8 cellular contexts compared by ENCODE assay signal in genomic region chr17:42679492-42680330, GRCh38. TPM values are rescaled to one million over a fixed set of nuclear protein-coding genes. Genes with fewer than 3 reads are reported as not detected.
DNase-seq lines count a peak whose midpoint lies in the region; ATAC-seq and TF ChIP-seq lines count a peak whose summit lies in the region.

No MANE protein-coding gene starts in this region.

- peak overlapping the region; percentile 87 for H3K4me2 ChIP-seq in OCI-LY1 (ENCODE audit: low read length)

- H3K27me3 Mint-ChIP-seq in natural killer cell (ENCODE audit: low read depth in 2 of 2): peaks cover 27 to 42% of the 10 kb centered on the region in 2 donors

- DNase-seq in DMS153 treated with DMSO at 0.1 percent for 48 hours (lab: John Stamatoyannopoulos, UW; ENCODE audit: unreplicated experiment) (peak; percentile 76), HL-60 (ENCODE audit: low read depth in 1 of 2, low spot score in 1 of 2) (peak in 1 of 2 experiments; percentile 77), fibroblast of pulmonary artery (ENCODE audit: low read depth) (peak; percentile 82), natural killer cell (peak; percentile 74), suprapubic skin (ENCODE audit: low spot score in 2 of 2) (no peak)
- peak; percentile 69 for DNase-seq in activated effector memory CD4-positive, alpha-beta T cell treated with Interleukin-2 at 50 U/mL for 16 hours

- H3K4me1 ChIP-seq in OCI-LY1 (ENCODE audit: insufficient read depth, low read length, severe bottlenecking) (peaks cover 56% of the 10 kb centered on the region), suprapubic skin (peaks cover 76% of the 10 kb centered on the region)

- ATAC-seq in natural killer cell (peak; percentile 46 to 69 (median 58)), HG02852 (IDR thresholded peaks at IDR 0.05; ENCODE audit: unreplicated experiment) (no peak)

- H3K9ac ChIP-seq in OCI-LY1 (ENCODE audit: low read length): peak overlapping the region; percentile 57; the same call in 1 of the 2 replicates

- no peaks in the 10 kb centered on the region for H4K20me1 ChIP-seq in OCI-LY1 (ENCODE audit: insufficient read depth, low read length)

- no peaks in the 10 kb centered on the region for H3K36me3 ChIP-seq in OCI-LY1 (ENCODE audit: insufficient read depth, low read length)
- no peaks in the 10 kb centered on the region for H3K36me3 ChIP-seq in suprapubic skin

- TF ChIP-seq CTCF in HL-60 (IDR thresholded peaks at IDR 0.05; ENCODE audit: insufficient read depth, low read length) (peak; percentile 65), OCI-LY1 (IDR thresholded peaks at IDR 0.05; ENCODE audit: low read length) (peak; percentile 83), fibroblast of pulmonary artery (IDR thresholded peaks at IDR 0.05; ENCODE audit: low read length, missing control alignments) (peak; percentile 37), natural killer cell (IDR thresholded peaks at IDR 0.05) (peak; percentile 86), suprapubic skin (IDR thresholded peaks at IDR 0.05) (peak; percentile 87 to 94)

- no peak for TF ChIP-seq EP300 in suprapubic skin (IDR thresholded peaks at IDR 0.05)

- peak overlapping the region; percentile 28 for H3K4me3 ChIP-seq in HL-60 (replicated peaks; ENCODE audit: insufficient read depth, low read length)
- peak overlapping the region; percentile 64 for H3K4me3 ChIP-seq in OCI-LY1 (ENCODE audit: low read depth, low read length, poor library complexity, severe bottlenecking)
- H3K4me3 ChIP-seq in fibroblast of pulmonary artery (replicated peaks; ENCODE audit: low read depth, low read length): peak overlapping the region; percentile 24
- H3K4me3 ChIP-seq in suprapubic skin: peak overlapping the region; percentile 84

- WGBS in suprapubic skin: 9% methylated on average over 15 of the region's 78 CpGs

- H3K9me2 ChIP-seq in OCI-LY1 (ENCODE audit: low read depth, low read length): no peaks in the 10 kb centered on the region

- TF ChIP-seq POLR2A in suprapubic skin (IDR thresholded peaks at IDR 0.05): no peak

- no peaks in the 10 kb centered on the region for H3K36me3 Mint-ChIP-seq in natural killer cell

- no peak overlapping the region for H2AFZ ChIP-seq in OCI-LY1 (ENCODE audit: low read length)

- H3K27me3 ChIP-seq in HL-60 (ENCODE audit: insufficient read depth, poor library complexity, severe bottlenecking): peaks cover 36% of the 10 kb centered on the region
- H3K27me3 ChIP-seq in OCI-LY1 (ENCODE audit: insufficient read depth, low read length): 0 out of 2 replicates have a peak, but pooled peaks cover 7% of the 10 kb centered on the region
- H3K27me3 ChIP-seq in suprapubic skin: peaks cover 3% of the 10 kb centered on the region

- intact Hi-C loops in natural killer cell (cut with micrococcal nuclease): loop anchor here (1.0 to 2.0 kb wide), 2 partner anchors 71 to 101 kb away; partner anchors contain the start of genes RETREG3 and TUBG1

- H3K27ac Mint-ChIP-seq in natural killer cell: peak overlapping the region; percentile 41 to 81

- H3F3A ChIP-seq in OCI-LY1 (ENCODE audit: insufficient read depth, low read length): no peaks in the 10 kb centered on the region

- no peaks in the 10 kb centered on the region for H3K9me3 Mint-ChIP-seq in natural killer cell

- peaks cover 25 to 58% of the 10 kb centered on the region in 2 donors for H3K4me1 Mint-ChIP-seq in natural killer cell

- H3K27ac ChIP-seq in HL-60 (replicated peaks) (peak overlapping the region; percentile 30; the same call in 1 of the 2 replicates), OCI-LY1 (ENCODE audit: low read depth, low read length, poor library complexity, severe bottlenecking) (no peak overlapping the region), suprapubic skin (peak overlapping the region; percentile 96)

- H3K9me3 ChIP-seq in OCI-LY1 (ENCODE audit: low read length): no peaks in the 10 kb centered on the region
- no peaks in the 10 kb centered on the region for H3K9me3 ChIP-seq in suprapubic skin

- peak overlapping the region; percentile 75 for H3K4me3 Mint-ChIP-seq in natural killer cell

- no peaks in the 10 kb centered on the region for H3K79me2 ChIP-seq in OCI-LY1 (ENCODE audit: insufficient read depth, low read length)

RNA-seq across cellular contexts. Expression of gene CCR10, which starts 1.9 kb away (rescaled TPM):
- total RNA-seq in natural killer cell (1 to 10 TPM; 1.2 to 2.6 (median 1.2) TPM), suprapubic skin (1 to 10 TPM in 2 of 4 donors, under 1 TPM in 2; 0.29 to 1.2 (median 0.85) TPM)

RNA-seq across cellular contexts. Expression of gene CNTNAP1, which starts 2.6 kb away (rescaled TPM):
- under 1 TPM; 0.33 to 0.85 (median 0.39) TPM for total RNA-seq in natural killer cell
- total RNA-seq in suprapubic skin: 1 to 10 TPM in 3 of 4 donors, under 1 TPM in 1; 0.79 to 3.3 (median 1.2) TPM

RNA-seq across cellular contexts. Expression of gene PLEKHH3, which starts 2.9 kb away (rescaled TPM):
- total RNA-seq in natural killer cell (1 to 10 TPM in 1 of 3 donors, under 1 TPM in 2; 0.14 to 1.8 (median 0.26) TPM), suprapubic skin (10 to 100 TPM; 38.7 to 58.4 (median 45.3) TPM)

RNA-seq across cellular contexts. Expression of gene TUBG2, which starts 20.6 kb away (rescaled TPM):
- total RNA-seq in natural killer cell (10 to 100 TPM in 1 of 3 donors, 1 to 10 TPM in 2; 7.8 to 14.2 (median 9.6) TPM), suprapubic skin (10 to 100 TPM; 10.9 to 32.3 (median 12.7) TPM)

Comparison
In these comparisons a context has a peak if more than half of its experiments do, and no peak if none do; other contexts are left out.
1. DNase-seq: peak in DMS153 treated with DMSO at 0.1 percent for 48 hours (single experiment), activated effector memory CD4-positive, alpha-beta T cell treated with Interleukin-2 at 50 U/mL for 16 hours (single experiment), fibroblast of pulmonary artery (single experiment) and natural killer cell (single experiment); none in suprapubic skin (0 of 2).
2. H3K4me3 ChIP-seq: peak in every context shown above with its lines; median percentile 84 in suprapubic skin; 64 in OCI-LY1; 28 in HL-60; 24 in fibroblast of pulmonary artery.
3. CTCF ChIP-seq: peak in every context shown above with its lines; median percentile 90 in suprapubic skin; 86 in natural killer cell; 83 in OCI-LY1; 65 in HL-60; 37 in fibroblast of pulmonary artery.
4. RNA of gene PLEKHH3, which starts 2.9 kb away (total RNA-seq): 38.7 to 58.4 TPM in suprapubic skin; 0.14 to 1.8 TPM in natural killer cell; every median in the first group is over 10 times any median in the second.